8 cellular contexts compared by ENCODE assay signal in genomic region chr9:128550226-128550625, GRCh38. TPM values are rescaled to one million over a fixed set of nuclear protein-coding genes. Genes with fewer than 3 reads are reported as not detected.
DNase-seq lines count a peak whose midpoint lies in the region; ATAC-seq and TF ChIP-seq lines count a peak whose summit lies in the region.

No MANE protein-coding gene starts in this region.

- H3K27ac ChIP-seq in esophagus muscularis mucosa (replicated peaks in 1 of 4) (peak overlapping the region; percentile 98 to 100 (median 99)), spleen (peak overlapping the region; percentile 93 to 99 (median 97))

- ATAC-seq in HG03571 (IDR thresholded peaks at IDR 0.05; ENCODE audit: unreplicated experiment), result no peak
- ATAC-seq in GM21619 (IDR thresholded peaks at IDR 0.05; ENCODE audit: unreplicated experiment), result no peak

- TF ChIP-seq POLR2A in esophagus muscularis mucosa (IDR thresholded peaks at IDR 0.05; ENCODE audit: low read depth) (no peak), spleen (IDR thresholded peaks at IDR 0.05) (no peak)

- H3K27me3 ChIP-seq in esophagus muscularis mucosa (no peaks in the 10 kb centered on the region), spleen (replicated peaks in 1 of 7) (no peaks in the 10 kb centered on the region)

- TF ChIP-seq CTCF in esophagus muscularis mucosa (IDR thresholded peaks at IDR 0.05), result no peak
- TF ChIP-seq CTCF in spleen (IDR thresholded peaks at IDR 0.05 in 8 of 11, conservative IDR thresholded peaks at IDR 0.05 in 3 of 11), result no peak

- H3K9me3 ChIP-seq in esophagus muscularis mucosa (no peaks in the 10 kb centered on the region), spleen (no peaks in the 10 kb centered on the region)

- H3K4me3 ChIP-seq in esophagus muscularis mucosa (no peak overlapping the region), spleen (no peak overlapping the region)

- H3K4me1 ChIP-seq in esophagus muscularis mucosa (peaks cover 38 to 57% (median 52%) of the 10 kb centered on the region in 4 donors), spleen (peaks cover 17 to 51% (median 43%) of the 10 kb centered on the region in 6 donors)

- no peak for TF ChIP-seq EP300 in esophagus muscularis mucosa (IDR thresholded peaks at IDR 0.05)

- H3K36me3 ChIP-seq in esophagus muscularis mucosa, result no peaks in the 10 kb centered on the region
- no peaks in the 10 kb centered on the region for H3K36me3 ChIP-seq in spleen

- intact Hi-C loops in esophagus muscularis mucosa (cut with DNase I) (no loop called here), spleen (cut with DNase I; ENCODE audit: low total_unique reads) (loop anchor here (10.0 kb wide), 1 partner anchor 45 kb away; the partner anchor contains the start of gene GLE1)

- WGBS in esophagus muscularis mucosa, result 39% methylated on average over 2 of the region's 2 CpGs
- WGBS in spleen, 5 donors, result 68 to 84% (median 73%) methylated on average over 2 of the region's 2 CpGs

- peak; percentile 37 for DNase-seq in CD1c-positive myeloid dendritic cell (ENCODE audit: extremely low spot score)
- peak; percentile 49 to 61 for DNase-seq in activated CD4-positive, alpha-beta T cell treated with anti-CD3 and anti-CD28 coated beads, Interleukin-2, amount 50 U/mL, for 48 hours
- no peak for DNase-seq in esophagus muscularis mucosa (ENCODE audit: extremely low spot score)
- no peak for DNase-seq in spleen
- no peak for DNase-seq in DMS114 treated with DMSO at 0.1 percent for 48 hours (lab: John Stamatoyannopoulos, UW; ENCODE audit: unreplicated experiment)
- no peak for DNase-seq in kidney glomerular epithelial cell (lab: John Stamatoyannopoulos, UW)

RNA-seq across cellular contexts. Expression of gene SPTAN1, which starts 2.2 kb away (rescaled TPM):
- total RNA-seq in esophagus muscularis mucosa, result 100 to 1,000 TPM; 204 to 368 (median 348) TPM
- 100 to 1,000 TPM; 228 to 386 (median 292) TPM for total RNA-seq in spleen
- polyA plus RNA-seq in spleen, result 100 to 1,000 TPM in 2 of 3 donors, 10 to 100 TPM in 1; 83.4 to 147 (median 118) TPM

RNA-seq across cellular contexts. Expression of gene GLE1, which starts 45.7 kb away (rescaled TPM):
- 10 to 100 TPM; 18.3 to 27.8 (median 20.5) TPM for total RNA-seq in esophagus muscularis mucosa
- 10 to 100 TPM; 20.8 to 31.2 (median 25.8) TPM for total RNA-seq in spleen
- 10 to 100 TPM; 14.3 to 15.1 (median 14.7) TPM for polyA plus RNA-seq in spleen

Comparison
In these comparisons a context has a peak if more than half of its experiments do, and no peak if none do; other contexts are left out.
1. DNase-seq: peak in CD1c-positive myeloid dendritic cell (single experiment) and activated CD4-positive, alpha-beta T cell treated with anti-CD3 and anti-CD28 coated beads, Interleukin-2, amount 50 U/mL, for 48 hours (2 of 2); none in esophagus muscularis mucosa (single experiment), spleen (single experiment), DMS114 treated with DMSO at 0.1 percent for 48 hours (single experiment) and kidney glomerular epithelial cell (single experiment).